ENCODE assay signal across 21 cellular contexts in genomic region chr2:136219341-136219740, GRCh38.
A peak's percentile ranks its signal among the peaks of the same experiment; 100 is the strongest.
DNase-seq lines count a peak whose midpoint lies in the region; ATAC-seq, FAIRE-seq and TF ChIP-seq lines count a peak whose summit lies in the region.
"Had no signal": no experiment of that assay in that cellular context is flagged by ENCODE, and none has a peak within 500 bp of the region (broad histone marks: within the 10 kb centered on the region; RNA-seq: fewer than 3 reads in every experiment).

No MANE protein-coding gene starts in this region.

- ATAC-seq in K562 = no peak
- no peak for ATAC-seq in memory B cell (ENCODE audit: low read depth)
- no peak for ATAC-seq in GM19351 (IDR thresholded peaks at IDR 0.05; ENCODE audit: unreplicated experiment)
- ATAC-seq: GM23338, HCT116 had no signal

- H3K27me3 ChIP-seq in K562 (ENCODE audit: control insufficient read depth in 2 of 2, insufficient read depth in 2 of 2, low read length in 2 of 2) (no peaks in the 10 kb centered on the region; a peak in 1 of 5 replicates), left ventricle myocardium inferior (ENCODE audit: low read depth) (peaks cover 15% of the 10 kb centered on the region)
- H3K27me3 ChIP-seq: BLaER1 had no signal

- CTCF ChIA-PET in K562 (lab: Yijun Ruan, JAX; ENCODE audit: low intra/inter-chr PET ratio) = no interaction called here

- H3K27ac ChIP-seq in K562 (ENCODE audit: extremely low read depth, low read depth, low read length) = no peak overlapping the region
- no peak overlapping the region for H3K27ac ChIP-seq in left ventricle myocardium inferior (replicated peaks)
- H3K27ac ChIP-seq: BLaER1, KMS-11 had no signal

- POLR2A ChIA-PET in K562 (lab: Yijun Ruan, JAX) = no interaction called here

- no peak overlapping the region for H3K4me2 ChIP-seq in K562 (ENCODE audit: insufficient read depth, low read length)
- H3K4me2 ChIP-seq: BLaER1, GM23338, KMS-11 had no signal

- no peak for TF ChIP-seq EP300 in K562 (IDR thresholded peaks at IDR 0.05; ENCODE audit: low read length)

- H3K27ac Mint-ChIP-seq in memory B cell = peak overlapping the region; percentile 89
- H3K27ac Mint-ChIP-seq: GM23338, HFFc6 had no signal

- TF ChIP-seq POLR2A in K562 (conservative IDR thresholded peaks at IDR 0.05) = no peak

- in situ Hi-C loops in K562 (cut with MboI) = no loop called here
- in situ Hi-C loops in ACHN (cut with HindIII; ENCODE audit: low pct_ligation_motif_present, low pct_unique_long_range_greater_than_20kb, low sequenced_read_pairs) = no loop called here

- H3K4me3 Mint-ChIP-seq in memory B cell = no peak overlapping the region
- H3K4me3 Mint-ChIP-seq: CD14-positive monocyte; CD4-positive, alpha-beta memory T cell; GM23338; HFFc6 had no signal

- no peaks in the 10 kb centered on the region for H3K36me3 Mint-ChIP-seq in memory B cell
- H3K36me3 Mint-ChIP-seq: CD4-positive, alpha-beta memory T cell had no signal

- H3K9ac ChIP-seq in K562 (ENCODE audit: insufficient read depth in 1 of 2, low read depth in 2 of 2, low read length in 2 of 2) = no peak overlapping the region
- H3K9ac ChIP-seq: BLaER1, KMS-11 had no signal

- H3K79me2 ChIP-seq in K562 (ENCODE audit: control insufficient read depth, insufficient read depth, low read length) = no peaks in the 10 kb centered on the region

- BruUV-seq in K562 (replicated peaks; lab: Mats Ljungman, UMichigan) = no TSS peak

- H3K9me3 ChIP-seq in K562 (replicated peaks; ENCODE audit: control insufficient read depth, insufficient read depth, low read depth, low read length) = no peaks in the 10 kb centered on the region
- H3K9me3 ChIP-seq in left ventricle myocardium inferior (replicated peaks) = no peaks in the 10 kb centered on the region
- H3K9me3 ChIP-seq: BLaER1 had no signal

- H2AFZ ChIP-seq in K562 (ENCODE audit: low read depth, low read length) = no peak overlapping the region
- H2AFZ ChIP-seq: GM23338 had no signal

- no peaks in the 10 kb centered on the region for H3K27me3 Mint-ChIP-seq in memory B cell
- H3K27me3 Mint-ChIP-seq: CD4-positive, alpha-beta memory T cell had no signal

- intact Hi-C loops in K562 (cut with micrococcal nuclease) (no loop called here), left ventricle myocardium inferior (cut with micrococcal nuclease) (no loop called here)

- H3K9me3 Mint-ChIP-seq in memory B cell = no peaks in the 10 kb centered on the region
- H3K9me3 Mint-ChIP-seq: CD14-positive monocyte, GM23338 had no signal

- H3K4me1 Mint-ChIP-seq in memory B cell = peaks cover 48% of the 10 kb centered on the region
- H3K4me1 Mint-ChIP-seq: GM23338 had no signal

- DNase-seq in GM18507 (ENCODE audit: extremely low spot score, insufficient read length, low read depth) (no peak), K562 (ENCODE audit: extremely low read depth in 1 of 4, low spot score in 3 of 4) (no peak), memory B cell (ENCODE audit: low spot score in 2 of 2) (no peak), ACHN (no peak), left ventricle myocardium inferior (no peak)
- DNase-seq in stimulated activated CD4-positive, alpha-beta T cell treated with anti-CD3 and anti-CD28 coated beads, Interleukin-12 subunit alpha, Interleukin-12 subunit beta, amount 100 ng/mL, for 4 hours = no peak
- DNase-seq: AML-193; CD4-positive, alpha-beta memory T cell; DMS153; DMS79; GF-D8; HFFc6 had no signal

- no peaks in the 10 kb centered on the region for H4K20me1 ChIP-seq in K562 (replicated peaks; ENCODE audit: control insufficient read depth, insufficient read depth, low read length)
- H4K20me1 ChIP-seq: BLaER1 had no signal

- TF ChIP-seq RAD21 in K562 (CRISPR knock-in tag; conservative IDR thresholded peaks at IDR 0.05 in 1 of 2, IDR thresholded peaks at IDR 0.05 in 1 of 2) = no peak

- WGBS in K562 (ENCODE audit: insufficient coverage, low coverage, missing lambda C conversion rate) = 0% methylated on average over 6 of the region's 6 CpGs

- FAIRE-seq in GM18507 (lab: Jason Lieb, UNC) (peak; percentile 9), K562 (lab: Jason Lieb, UNC) (no peak)
- FAIRE-seq: A204.1, GM19239, H54 had no signal

- TF ChIP-seq CTCF in K562 (IDR thresholded peaks at IDR 0.05 in 2 of 3, conservative IDR thresholded peaks at IDR 0.05 in 1 of 3; ENCODE audit: insufficient read depth in 2 of 3, low read depth in 1 of 3, low read length in 3 of 3) (no peak), left ventricle myocardium inferior (IDR thresholded peaks at IDR 0.05; ENCODE audit: borderline replicate concordance) (no peak)

- H3K9me1 ChIP-seq in K562 (ENCODE audit: control insufficient read depth, insufficient read depth, low read length) = no peaks in the 10 kb centered on the region

- H3K4me1 ChIP-seq in K562 (replicated peaks in 1 of 2; ENCODE audit: control insufficient read depth in 2 of 2, insufficient read depth in 2 of 2, low read length in 2 of 2) (no peaks in the 10 kb centered on the region), left ventricle myocardium inferior (no peaks in the 10 kb centered on the region)

- H3K4me3 ChIP-seq in K562 = no peak overlapping the region
- H3K4me3 ChIP-seq in left ventricle myocardium inferior = no peak overlapping the region
- H3K4me3 ChIP-seq: BLaER1, GM23338 had no signal

- H3K36me3 ChIP-seq in K562 (ENCODE audit: control insufficient read depth, insufficient read depth, low read length) = no peaks in the 10 kb centered on the region
- no peaks in the 10 kb centered on the region for H3K36me3 ChIP-seq in left ventricle myocardium inferior
- H3K36me3 ChIP-seq: BLaER1 had no signal

TF ChIP-seq in K562, 482 proteins besides CTCF, POLR2A, EP300 and RAD21:
- 0 out of 2 replicates have a peak, but pooled peaks have one; percentile 11 for TF ChIP-seq ATF7 (IDR thresholded peaks at IDR 0.05)
- TF ChIP-seq, protein P1, sequence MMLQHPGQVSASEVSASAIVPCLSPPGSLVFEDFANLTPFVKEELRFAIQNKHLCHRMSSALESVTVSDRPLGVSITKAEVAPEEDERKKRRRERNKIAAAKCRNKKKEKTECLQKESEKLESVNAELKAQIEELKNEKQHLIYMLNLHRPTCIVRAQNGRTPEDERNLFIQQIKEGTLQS (IDR thresholded peaks at IDR 0.05) = peak; percentile 22; the same call in 1 of the 2 replicates
- TF ChIP-seq, protein P1 (CRISPR knock-in tag; conservative IDR thresholded peaks at IDR 0.05) = no peak
- TF ChIP-seq RFX1 (IDR thresholded peaks at IDR 0.05) = no peak
